In genomic region chr11:45532552-45532951, GRCh38 we compare ENCODE assay signal across 27 cellular contexts.
"Had no signal": no experiment of that assay in that cellular context is flagged by ENCODE, and none has a peak within 500 bp of the region (broad histone marks: within the 10 kb centered on the region; RNA-seq: fewer than 3 reads in every experiment).

No MANE protein-coding gene starts in this region.

- H3K27me3 ChIP-seq: SJCRH30 had no signal

- H3K27ac ChIP-seq: SJCRH30, VCaP had no signal

- H3K36me3 ChIP-seq: SJCRH30 had no signal

- H3K36me3 Mint-ChIP-seq: activated CD4-positive, alpha-beta memory T cell treated with anti-CD3 and anti-CD28 coated beads for 36 hours; activated naive CD8-positive, alpha-beta T cell; brain had no signal

- H3K4me2 ChIP-seq: SK-N-SH had no signal

- H3K4me3 Mint-ChIP-seq: activated CD4-positive, alpha-beta memory T cell treated with anti-CD3 and anti-CD28 coated beads for 36 hours; activated CD4-positive, alpha-beta T cell treated with anti-CD3 and anti-CD28 coated beads, Interleukin-2, amount 10 ng/mL, durations not matched to agents 7 days and 5 days; activated naive CD8-positive, alpha-beta T cell; activated T-cell treated with anti-CD3 and anti-CD28 coated beads, Interleukin-2, amount 50 U/mL, for 4 hours; activated T-helper 17 cell treated with anti-CD3 and anti-CD28 coated beads, Interleukin-2, amount 50 U/mL, for 72 hours; brain; central memory CD8-positive, alpha-beta T cell had no signal

- H3K27me3 Mint-ChIP-seq: activated CD4-positive, alpha-beta T cell treated with anti-CD3 and anti-CD28 coated beads, Interleukin-2, amount 10 ng/mL, durations not matched to agents 7 days and 5 days had no signal

- H3K4me3 ChIP-seq: K562, SJCRH30 had no signal

- H3K4me1 ChIP-seq: SJCRH30 had no signal

- H3K9me3 ChIP-seq: SJCRH30, SK-N-SH had no signal

- H3K27ac Mint-ChIP-seq: activated CD4-positive, alpha-beta memory T cell treated with anti-CD3 and anti-CD28 coated beads for 36 hours; activated CD4-positive, alpha-beta T cell treated with anti-CD3 and anti-CD28 coated beads, Interleukin-2, amount 10 ng/mL, durations not matched to agents 7 days and 5 days; activated naive CD8-positive, alpha-beta T cell; activated T-helper 17 cell treated with anti-CD3 and anti-CD28 coated beads, Interleukin-2, amount 50 U/mL, for 72 hours had no signal

- H3K9ac ChIP-seq: SK-N-SH had no signal

- H3K9me3 Mint-ChIP-seq: activated CD4-positive, alpha-beta memory T cell treated with anti-CD3 and anti-CD28 coated beads for 36 hours; activated CD4-positive, alpha-beta T cell treated with anti-CD3 and anti-CD28 coated beads, Interleukin-2, amount 10 ng/mL, durations not matched to agents 7 days and 5 days; activated T-cell treated with anti-CD3 and anti-CD28 coated beads, Interleukin-2, amount 50 U/mL, for 4 hours; activated T-helper 17 cell treated with anti-CD3 and anti-CD28 coated beads, Interleukin-2, amount 50 U/mL, for 72 hours; central memory CD8-positive, alpha-beta T cell had no signal

- DNase-seq: activated CD4-positive, alpha-beta memory T cell treated with anti-CD3 and anti-CD28 coated beads for 36 hours; activated CD4-positive, alpha-beta T cell treated with anti-CD3 and anti-CD28 coated beads, Interleukin-2, amount 10 ng/mL, durations not matched to agents 7 days and 5 days; activated CD4-positive, CD25-positive, alpha-beta regulatory T cell; activated CD8-positive, alpha-beta memory T cell treated with anti-CD3 and anti-CD28 coated beads for 24 hours; activated gamma-delta T cell treated with Interleukin-2 at 50 U/mL for 16 hours; activated T-cell treated with anti-CD3 and anti-CD28 coated beads, Interleukin-2, amount 50 U/mL, for 4 hours; Karpas-422; MM.1S; NCI-H146; NCI-H187 treated with DMSO at 0.1 percent for 48 hours; NCI-H2081 treated with DMSO at 0.1 percent for 48 hours; NCI-H526; NCI-H774; NK-92 treated with Interleukin-12 subunit alpha and Interleukin-12 subunit beta, amount 100 ng/mL, for 24 hours; OCI-M1; RPMI8226; SJCRH30; SK-N-SH; T-helper 1 cell had no signal

- H3K4me1 Mint-ChIP-seq: activated CD4-positive, alpha-beta T cell treated with anti-CD3 and anti-CD28 coated beads, Interleukin-2, amount 10 ng/mL, durations not matched to agents 7 days and 5 days; activated T-helper 17 cell treated with anti-CD3 and anti-CD28 coated beads, Interleukin-2, amount 50 U/mL, for 72 hours; central memory CD8-positive, alpha-beta T cell had no signal

- ATAC-seq: activated T-cell treated with anti-CD3 and anti-CD28 coated beads, Interleukin-2, amount 50 U/mL, for 4 hours; activated T-helper 17 cell treated with anti-CD3 and anti-CD28 coated beads, Interleukin-2, amount 50 U/mL, for 72 hours; K562; Panc1; Right ventricle myocardium inferior had no signal
